In genomic region chr20:45164906-45165305, GRCh38 we compare ENCODE assay signal across 39 cellular contexts. TPM values are rescaled to one million over a fixed set of nuclear protein-coding genes. Genes with fewer than 3 reads are reported as not detected.
"Had no signal": no experiment of that assay in that cellular context is flagged by ENCODE, and none has a peak within 500 bp of the region (broad histone marks: within the 10 kb centered on the region; RNA-seq: fewer than 3 reads in every experiment).

No MANE protein-coding gene starts in this region.

- DNase-seq: activated effector memory CD4-positive, alpha-beta T cell treated with anti-CD3 and anti-CD28 coated beads, Interleukin-2, amount 50 U/mL, for 16 hours; activated effector memory CD4-positive, alpha-beta T cell treated with Interleukin-2 at 50 U/mL for 16 hours; activated gamma-delta T cell; activated gamma-delta T cell treated with Interleukin-2 at 50 U/mL for 16 hours; activated naive CD4-positive, alpha-beta T cell; activated naive CD4-positive, alpha-beta T cell treated with anti-CD3 and anti-CD28 coated beads for 36 hours; activated naive CD4-positive, alpha-beta T cell treated with anti-CD3 and anti-CD28 coated beads, Interleukin-2, amount 10 ng/mL, durations not matched to agents 7 days and 5 days; activated naive CD4-positive, alpha-beta T cell treated with anti-CD3 and anti-CD28 coated beads, Interleukin-2, amount 50 U/mL, for 16 hours; activated naive CD4-positive, alpha-beta T cell treated with Interleukin-2 at 50 U/mL for 16 hours; activated naive CD8-positive, alpha-beta T cell treated with anti-CD3 and anti-CD28 coated beads for 36 hours; activated naive CD8-positive, alpha-beta T cell treated with anti-CD3 and anti-CD28 coated beads, Interleukin-2, amount 10 ng/mL, durations not matched to agents 7 days and 5 days; activated naive CD8-positive, alpha-beta T cell treated with anti-CD3 and anti-CD28 coated beads, Interleukin-2, amount 50 U/mL, for 24 hours; activated T-cell treated with anti-CD3 and anti-CD28 coated beads, Interleukin-2, amount 50 U/mL, for 24 hours; activated T-cell treated with anti-CD3 and anti-CD28 coated beads, Interleukin-2, amount 50 U/mL, for 4 hours; activated T-cell treated with anti-CD3 and anti-CD28 coated beads, Interleukin-2, amount 50 U/mL, for 48 hours; activated T-cell treated with anti-CD3 and anti-CD28 coated beads, Interleukin-2, amount 50 U/mL, for 72 hours; adrenal gland; amniotic stem cell; amygdala; anterior cingulate cortex; aorta; body of pancreas; brain microvascular endothelial cell; caudate nucleus; central memory CD4-positive, alpha-beta T cell; cerebellar nuclear complex had no signal

- H3K9me3 ChIP-seq: body of pancreas, breast epithelium had no signal

- H3K4me3 ChIP-seq: adrenal gland, ascending aorta, body of pancreas, breast epithelium, cardiac muscle cell had no signal

- H3K36me3 ChIP-seq: adrenal gland, ascending aorta, brain microvascular endothelial cell, breast epithelium, cardiac muscle cell had no signal

- ATAC-seq: activated naive CD4-positive, alpha-beta T cell treated with anti-CD3 and anti-CD28 coated beads, Interleukin-2, amount 50 U/mL, for 72 hours; activated naive CD8-positive, alpha-beta T cell treated with anti-CD3 and anti-CD28 coated beads, Interleukin-2, amount 50 U/mL, for 24 hours; activated T-cell treated with anti-CD3 and anti-CD28 coated beads, Interleukin-2, amount 50 U/mL, for 4 hours; activated T-cell treated with anti-CD3 and anti-CD28 coated beads, Interleukin-2, amount 50 U/mL, for 72 hours; activated T-helper 17 cell treated with anti-CD3 and anti-CD28 coated beads, Interleukin-2, amount 50 U/mL, for 72 hours; body of pancreas had no signal

- FAIRE-seq: astrocyte, bronchial epithelial cell had no signal

- H3K27ac ChIP-seq: adrenal gland, ascending aorta, body of pancreas, brain microvascular endothelial cell, breast epithelium, cardiac muscle cell had no signal

- H3K27me3 ChIP-seq: ascending aorta, body of pancreas, brain microvascular endothelial cell, breast epithelium, cardiac muscle cell had no signal

- H3K4me1 ChIP-seq: adrenal gland, ascending aorta, body of pancreas, breast epithelium had no signal

RNA-seq across cellular contexts. Expression of gene PI3, which starts 9.8 kb away (rescaled TPM):
- total RNA-seq: activated naive CD4-positive, alpha-beta T cell treated with anti-CD3 and anti-CD28 coated beads for 36 hours; activated naive CD4-positive, alpha-beta T cell treated with anti-CD3 and anti-CD28 coated beads, Interleukin-2, amount 50 U/mL, for 72 hours; activated naive CD8-positive, alpha-beta T cell treated with anti-CD3 and anti-CD28 coated beads for 36 hours; activated naive CD8-positive, alpha-beta T cell treated with anti-CD3 and anti-CD28 coated beads, Interleukin-2, amount 10 ng/mL, durations not matched to agents 7 days and 5 days; activated T-cell treated with anti-CD3 and anti-CD28 coated beads, Interleukin-2, amount 50 U/mL, for 72 hours; activated T-helper 1 cell treated with anti-CD3 and anti-CD28 coated beads, Interleukin-12 subunit alpha, Interleukin-12 subunit beta, Interleukin-2, Interleukin-4 antibody, amounts not matched to agents 30 ng/mL and 10 ng/mL and 1 ng/mL, durations not matched to agents 14 hours and 24 hours and 36 hours; activated T-helper 17 cell treated with anti-CD3 and anti-CD28 coated beads, Interleukin-2, amount 50 U/mL, for 72 hours; activated T-helper 2 cell treated with anti-CD3 and anti-CD28 coated beads, Interferon-gamma antibody, Interleukin-2, Interleukin-4, amounts not matched to agents 10 μg/mL and 5 μg/mL and 100 μg/mL, durations not matched to agents 14 hours and 24 hours and 36 hours; adrenal gland; ascending aorta; astrocyte; body of pancreas; cardiac muscle cell; cerebellum; chondrocyte had no signal
- polyA plus RNA-seq: cardiac muscle cell had no signal

RNA-seq across cellular contexts. Expression of gene WFDC12, which starts 40.6 kb away (rescaled TPM):
- total RNA-seq: activated naive CD4-positive, alpha-beta T cell treated with anti-CD3 and anti-CD28 coated beads for 36 hours; activated naive CD4-positive, alpha-beta T cell treated with anti-CD3 and anti-CD28 coated beads, Interleukin-2, amount 50 U/mL, for 72 hours; activated naive CD8-positive, alpha-beta T cell treated with anti-CD3 and anti-CD28 coated beads for 36 hours; activated naive CD8-positive, alpha-beta T cell treated with anti-CD3 and anti-CD28 coated beads, Interleukin-2, amount 10 ng/mL, durations not matched to agents 7 days and 5 days; activated T-cell treated with anti-CD3 and anti-CD28 coated beads, Interleukin-2, amount 50 U/mL, for 4 hours; activated T-cell treated with anti-CD3 and anti-CD28 coated beads, Interleukin-2, amount 50 U/mL, for 72 hours; activated T-helper 1 cell treated with anti-CD3 and anti-CD28 coated beads, Interleukin-12 subunit alpha, Interleukin-12 subunit beta, Interleukin-2, Interleukin-4 antibody, amounts not matched to agents 30 ng/mL and 10 ng/mL and 1 ng/mL, durations not matched to agents 14 hours and 24 hours and 36 hours; activated T-helper 17 cell treated with anti-CD3 and anti-CD28 coated beads, Interleukin-2, amount 50 U/mL, for 72 hours; activated T-helper 2 cell treated with anti-CD3 and anti-CD28 coated beads, Interferon-gamma antibody, Interleukin-2, Interleukin-4, amounts not matched to agents 10 μg/mL and 5 μg/mL and 100 μg/mL, durations not matched to agents 14 hours and 24 hours and 36 hours; adrenal gland; aorta; ascending aorta; astrocyte; body of pancreas; breast epithelium; bronchial epithelial cell; cardiac muscle cell; cardiac septum; cerebellum; chondrocyte had no signal
- polyA plus RNA-seq: adipose tissue, adrenal gland, aorta, cardiac muscle cell had no signal

RNA-seq across cellular contexts. Expression of gene SEMG1, which starts 41.9 kb away (rescaled TPM):
- total RNA-seq: activated naive CD4-positive, alpha-beta T cell treated with anti-CD3 and anti-CD28 coated beads for 36 hours; activated naive CD4-positive, alpha-beta T cell treated with anti-CD3 and anti-CD28 coated beads, Interleukin-2, amount 50 U/mL, for 72 hours; activated naive CD8-positive, alpha-beta T cell treated with anti-CD3 and anti-CD28 coated beads for 36 hours; activated naive CD8-positive, alpha-beta T cell treated with anti-CD3 and anti-CD28 coated beads, Interleukin-2, amount 10 ng/mL, durations not matched to agents 7 days and 5 days; activated T-cell treated with anti-CD3 and anti-CD28 coated beads, Interleukin-2, amount 50 U/mL, for 4 hours; activated T-cell treated with anti-CD3 and anti-CD28 coated beads, Interleukin-2, amount 50 U/mL, for 72 hours; activated T-helper 1 cell treated with anti-CD3 and anti-CD28 coated beads, Interleukin-12 subunit alpha, Interleukin-12 subunit beta, Interleukin-2, Interleukin-4 antibody, amounts not matched to agents 30 ng/mL and 10 ng/mL and 1 ng/mL, durations not matched to agents 14 hours and 24 hours and 36 hours; activated T-helper 17 cell treated with anti-CD3 and anti-CD28 coated beads, Interleukin-2, amount 50 U/mL, for 72 hours; activated T-helper 2 cell treated with anti-CD3 and anti-CD28 coated beads, Interferon-gamma antibody, Interleukin-2, Interleukin-4, amounts not matched to agents 10 μg/mL and 5 μg/mL and 100 μg/mL, durations not matched to agents 14 hours and 24 hours and 36 hours; adrenal gland; aorta; ascending aorta; astrocyte; body of pancreas; bronchial epithelial cell; cardiac muscle cell; cardiac septum; cerebellum; chondrocyte had no signal
- polyA plus RNA-seq: adipose tissue, aorta, cardiac muscle cell had no signal

RNA-seq across cellular contexts. Expression of gene WFDC5, which starts 49.9 kb away (rescaled TPM):
- total RNA-seq: activated naive CD4-positive, alpha-beta T cell treated with anti-CD3 and anti-CD28 coated beads for 36 hours; activated naive CD4-positive, alpha-beta T cell treated with anti-CD3 and anti-CD28 coated beads, Interleukin-2, amount 50 U/mL, for 72 hours; activated naive CD8-positive, alpha-beta T cell treated with anti-CD3 and anti-CD28 coated beads, Interleukin-2, amount 10 ng/mL, durations not matched to agents 7 days and 5 days; activated T-cell treated with anti-CD3 and anti-CD28 coated beads, Interleukin-2, amount 50 U/mL, for 4 hours; activated T-helper 1 cell treated with anti-CD3 and anti-CD28 coated beads, Interleukin-12 subunit alpha, Interleukin-12 subunit beta, Interleukin-2, Interleukin-4 antibody, amounts not matched to agents 30 ng/mL and 10 ng/mL and 1 ng/mL, durations not matched to agents 14 hours and 24 hours and 36 hours; activated T-helper 2 cell treated with anti-CD3 and anti-CD28 coated beads, Interferon-gamma antibody, Interleukin-2, Interleukin-4, amounts not matched to agents 10 μg/mL and 5 μg/mL and 100 μg/mL, durations not matched to agents 14 hours and 24 hours and 36 hours; adrenal gland; aorta; ascending aorta; astrocyte; body of pancreas; breast epithelium; cardiac muscle cell; cardiac septum; cerebellum; chondrocyte had no signal
- polyA plus RNA-seq: adipose tissue, adrenal gland, aorta, cardiac muscle cell had no signal

RNA-seq across cellular contexts. Expression of gene SEMG2, which starts 56.3 kb away (rescaled TPM):
- total RNA-seq: activated naive CD4-positive, alpha-beta T cell treated with anti-CD3 and anti-CD28 coated beads for 36 hours; activated naive CD4-positive, alpha-beta T cell treated with anti-CD3 and anti-CD28 coated beads, Interleukin-2, amount 50 U/mL, for 72 hours; activated naive CD8-positive, alpha-beta T cell treated with anti-CD3 and anti-CD28 coated beads for 36 hours; activated naive CD8-positive, alpha-beta T cell treated with anti-CD3 and anti-CD28 coated beads, Interleukin-2, amount 10 ng/mL, durations not matched to agents 7 days and 5 days; activated T-cell treated with anti-CD3 and anti-CD28 coated beads, Interleukin-2, amount 50 U/mL, for 4 hours; activated T-cell treated with anti-CD3 and anti-CD28 coated beads, Interleukin-2, amount 50 U/mL, for 72 hours; activated T-helper 1 cell treated with anti-CD3 and anti-CD28 coated beads, Interleukin-12 subunit alpha, Interleukin-12 subunit beta, Interleukin-2, Interleukin-4 antibody, amounts not matched to agents 30 ng/mL and 10 ng/mL and 1 ng/mL, durations not matched to agents 14 hours and 24 hours and 36 hours; activated T-helper 17 cell treated with anti-CD3 and anti-CD28 coated beads, Interleukin-2, amount 50 U/mL, for 72 hours; activated T-helper 2 cell treated with anti-CD3 and anti-CD28 coated beads, Interferon-gamma antibody, Interleukin-2, Interleukin-4, amounts not matched to agents 10 μg/mL and 5 μg/mL and 100 μg/mL, durations not matched to agents 14 hours and 24 hours and 36 hours; adrenal gland; aorta; ascending aorta; astrocyte; body of pancreas; bronchial epithelial cell; cardiac muscle cell; cardiac septum; cerebellum; chondrocyte had no signal
- polyA plus RNA-seq: adipose tissue, adrenal gland, aorta, cardiac muscle cell had no signal
